ENCODE assay signal across 22 cellular contexts in genomic region chr2:67854798-67855197, GRCh38.
DNase-seq lines count a peak whose midpoint lies in the region; ATAC-seq and TF ChIP-seq lines count a peak whose summit lies in the region.
"Had no signal": no experiment of that assay in that cellular context is flagged by ENCODE, and none has a peak within 500 bp of the region (broad histone marks: within the 10 kb centered on the region; RNA-seq: fewer than 3 reads in every experiment).

No MANE protein-coding gene starts in this region.

- H3K36me3 ChIP-seq in Loucy (ENCODE audit: insufficient read depth, low read length), result no peaks in the 10 kb centered on the region
- H3K36me3 ChIP-seq: brain microvascular endothelial cell, esophagus muscularis mucosa had no signal

- TF ChIP-seq CTCF in 22Rv1 (IDR thresholded peaks at IDR 0.05), result peak; percentile 63
- peak; percentile 43 for TF ChIP-seq CTCF in Loucy (conservative IDR thresholded peaks at IDR 0.05; ENCODE audit: low read length)
- peak; percentile 2 for TF ChIP-seq CTCF in choroid plexus epithelial cell (conservative IDR thresholded peaks at IDR 0.05; ENCODE audit: low read depth, low read length)

- H3K4me3 ChIP-seq in Loucy (ENCODE audit: low read length, poor library complexity, severe bottlenecking) (no peak overlapping the region), choroid plexus epithelial cell (ENCODE audit: low read depth, low read length) (no peak overlapping the region)
- H3K4me3 ChIP-seq: esophagus muscularis mucosa, psoas muscle had no signal

- no peaks in the 10 kb centered on the region for H3F3A ChIP-seq in Loucy (ENCODE audit: low read depth)

- no peaks in the 10 kb centered on the region for H3K4me1 ChIP-seq in Loucy (ENCODE audit: insufficient read depth, low read length, poor library complexity, severe bottlenecking)
- H3K4me1 ChIP-seq: Caco-2, esophagus muscularis mucosa, psoas muscle had no signal

- no peaks in the 10 kb centered on the region for H3K9me3 ChIP-seq in Loucy (ENCODE audit: insufficient read depth, low read depth, low read length)
- H3K9me3 ChIP-seq: Caco-2, esophagus muscularis mucosa, psoas muscle had no signal

- H2AFZ ChIP-seq in Loucy (ENCODE audit: low read length), result no peak overlapping the region

- ATAC-seq in GM19452 (IDR thresholded peaks at IDR 0.05; ENCODE audit: unreplicated experiment), result no peak
- ATAC-seq: activated naive CD4-positive, alpha-beta T cell treated with anti-CD3 and anti-CD28 coated beads, Interleukin-2, amount 50 U/mL, for 72 hours; psoas muscle had no signal

- H3K9me2 ChIP-seq in Loucy (replicated peaks; ENCODE audit: low read depth, low read length), result no peaks in the 10 kb centered on the region

- H3K27ac ChIP-seq in 22Rv1, result no peak overlapping the region
- H3K27ac ChIP-seq: brain microvascular endothelial cell, esophagus muscularis mucosa, psoas muscle had no signal

- H4K20me1 ChIP-seq in Loucy (ENCODE audit: insufficient read depth, low read length, poor library complexity, severe bottlenecking), result no peaks in the 10 kb centered on the region

- peak; percentile 10 for DNase-seq in ELR (ENCODE audit: low read depth)
- DNase-seq in choroid plexus epithelial cell (ENCODE audit: low read depth), result no peak
- no peak for DNase-seq in D341Med (ENCODE audit: low spot score)
- no peak for DNase-seq in stimulated activated naive CD4-positive, alpha-beta T cell (lab: John Stamatoyannopoulos, UW)
- DNase-seq in cortex of kidney (lab: John Stamatoyannopoulos, UW), result no peak
- DNase-seq: activated T-cell treated with anti-CD3 and anti-CD28 coated beads, Interleukin-2, amount 50 U/mL, for 1 hour; brain microvascular endothelial cell; Caco-2; GF-D8; HCEC 1CT; head of caudate nucleus; islet precursor cell; mesenchymal stem cell; NCI-H187 treated with DMSO at 0.1 percent for 48 hours; NCI-H510A; nephron progenitor cell; psoas muscle had no signal

- no peak overlapping the region for H3K4me2 ChIP-seq in Loucy (ENCODE audit: low read depth, low read length, poor library complexity, severe bottlenecking)

- no peaks in the 10 kb centered on the region for H3K27me3 ChIP-seq in Loucy (ENCODE audit: insufficient read depth, low read length, poor library complexity, severe bottlenecking)
- H3K27me3 ChIP-seq: brain microvascular endothelial cell, esophagus muscularis mucosa had no signal

- H3K79me2 ChIP-seq in Loucy (ENCODE audit: insufficient read depth, low read length), result no peaks in the 10 kb centered on the region

- H3K9ac ChIP-seq in Loucy (ENCODE audit: low read depth, low read length, poor library complexity, severe bottlenecking), result no peak overlapping the region

Comparison
In these comparisons a context has a peak if more than half of its experiments do, and no peak if none do; other contexts are left out.
1. CTCF ChIP-seq: peak in every context shown above with its lines; median percentile 63 in 22Rv1; 43 in Loucy; 2 in choroid plexus epithelial cell.